ENCODE assay signal across 27 cellular contexts in the genomic region with DNA sequence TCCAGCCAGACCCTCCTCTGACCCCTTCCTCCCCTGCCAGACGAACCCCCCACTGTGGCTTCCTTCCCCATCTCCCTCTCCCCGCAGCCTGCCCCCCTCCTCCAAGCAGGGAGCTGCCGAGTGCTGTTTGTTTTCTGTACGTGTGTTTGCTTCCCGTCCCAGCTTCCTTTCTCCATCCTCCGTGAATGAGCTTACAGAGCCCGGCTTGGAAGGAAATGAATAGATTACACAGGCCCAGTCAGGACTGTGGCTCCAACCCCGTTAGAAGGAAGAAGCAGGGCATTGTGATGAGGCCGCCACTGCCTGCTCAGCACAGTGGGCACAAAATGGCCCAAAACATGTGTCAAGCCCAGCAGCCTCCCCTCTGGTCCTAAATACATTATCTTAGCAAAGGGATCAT.
DNase-seq lines count a peak whose midpoint lies in the region; ATAC-seq and TF ChIP-seq lines count a peak whose summit lies in the region.
"Had no signal": no experiment of that assay in that cellular context is flagged by ENCODE, and none has a peak within 500 bp of the region (broad histone marks: within the 10 kb centered on the region; RNA-seq: fewer than 3 reads in every experiment).

No MANE protein-coding gene starts in this region.

- H3K36me3 Mint-ChIP-seq in brain: no peaks in the 10 kb centered on the region

- peaks cover 16% of the 10 kb centered on the region for H3K27me3 Mint-ChIP-seq in brain
- H3K27me3 Mint-ChIP-seq: activated CD8-positive, alpha-beta memory T cell treated with anti-CD3 and anti-CD28 coated beads, Interleukin-2, amount 10 ng/mL, durations not matched to agents 7 days and 5 days had no signal

- TF ChIP-seq CTCF in brain (conservative IDR thresholded peaks at IDR 0.05) (no peak), right lobe of liver (IDR thresholded peaks at IDR 0.05) (no peak)

- ATAC-seq in Right ventricle myocardium inferior: no peak
- ATAC-seq in right lobe of liver: no peak
- no peak for ATAC-seq in HG03159 (IDR thresholded peaks at IDR 0.05; ENCODE audit: unreplicated experiment)
- ATAC-seq: activated CD8-positive, alpha-beta memory T cell treated with anti-CD3 and anti-CD28 coated beads, Interleukin-2, amount 10 ng/mL, durations not matched to agents 7 days and 5 days; activated T-cell treated with anti-CD3 and anti-CD28 coated beads, Interleukin-2, amount 50 U/mL, for 72 hours; lower lobe of right lung had no signal

- intact Hi-C loops in Right ventricle myocardium inferior (cut with DNase I) (loop anchor here (10.0 kb wide), 1 partner anchor 306 kb away; no protein-coding TSS in a partner anchor), right lobe of liver (cut with DNase I) (no loop called here)

- no peak overlapping the region for H3K4me3 Mint-ChIP-seq in brain
- H3K4me3 Mint-ChIP-seq: activated B cell treated with CpG ODN at 0.5 μM for 24 hours; activated CD8-positive, alpha-beta memory T cell treated with anti-CD3 and anti-CD28 coated beads, Interleukin-2, amount 10 ng/mL, durations not matched to agents 7 days and 5 days; activated T-cell treated with anti-CD3 and anti-CD28 coated beads, Interleukin-2, amount 50 U/mL, for 72 hours; CD4-positive, alpha-beta memory T cell had no signal

- H3K27ac ChIP-seq in right lobe of liver: no peak overlapping the region
- H3K27ac ChIP-seq in effector memory CD4-positive, alpha-beta T cell (ENCODE audit: insufficient read depth, low read length, poor library complexity, severe bottlenecking): no peak overlapping the region
- H3K27ac ChIP-seq: brain microvascular endothelial cell, lower lobe of right lung, sigmoid colon, thoracic aorta, uterus had no signal

- peaks cover 0 to 14% (median 8%) of the 10 kb centered on the region in 5 experiments for H3K9me3 Mint-ChIP-seq in brain

- peak; percentile 31 for DNase-seq in NOMO-1 treated with DMSO at 0.1 percent for 48 hours (lab: John Stamatoyannopoulos, UW; ENCODE audit: unreplicated experiment)
- DNase-seq in NOMO-1 treated with dmso at 0.1 percent for 144 hours (lab: John Stamatoyannopoulos, UW; ENCODE audit: unreplicated experiment): no peak
- DNase-seq in medulla oblongata (ENCODE audit: extremely low spot score): peak; percentile 89
- no peak for DNase-seq in Right ventricle myocardium inferior (ENCODE audit: missing footprints)
- no peak for DNase-seq in right lobe of liver
- DNase-seq in effector memory CD4-positive, alpha-beta T cell: no peak
- DNase-seq: activated B cell treated with CpG ODN at 0.5 μM for 24 hours; activated CD8-positive, alpha-beta memory T cell treated with anti-CD3 and anti-CD28 coated beads, Interleukin-2, amount 10 ng/mL, durations not matched to agents 7 days and 5 days; activated naive CD4-positive, alpha-beta T cell; activated T-cell treated with anti-CD3 and anti-CD28 coated beads, Interleukin-2, amount 50 U/mL, for 72 hours; brain microvascular endothelial cell; CD4-positive, alpha-beta memory T cell; DMS 273 treated with DMSO at 0.1 percent for 48 hours; glutamatergic neuron; IMR-90; kidney glomerular epithelial cell; lower lobe of right lung; NCI-H1436; NCI-H446 treated with DMSO at 0.1 percent for 48 hours; SHP77 treated with DMSO at 0.1 percent for 48 hours; sigmoid colon; stimulated activated naive CD4-positive, alpha-beta T cell; T1000; uterus had no signal

- H3K36me3 ChIP-seq in right lobe of liver: no peaks in the 10 kb centered on the region
- H3K36me3 ChIP-seq in effector memory CD4-positive, alpha-beta T cell (ENCODE audit: control insufficient read depth, insufficient read depth, low read length): no peaks in the 10 kb centered on the region
- H3K36me3 ChIP-seq: brain microvascular endothelial cell, lower lobe of right lung, sigmoid colon, thoracic aorta, uterus had no signal

- 5% methylated on average over 7 of the region's 9 CpGs for WGBS in right lobe of liver (ENCODE audit: insufficient coverage, low coverage, low lambda C conversion rate, missing lambda C conversion rate)

- H3K4me1 ChIP-seq in right lobe of liver: no peaks in the 10 kb centered on the region
- H3K4me1 ChIP-seq in effector memory CD4-positive, alpha-beta T cell (ENCODE audit: control insufficient read depth, insufficient read depth, low read length, poor library complexity, severe bottlenecking): no peaks in the 10 kb centered on the region
- H3K4me1 ChIP-seq: lower lobe of right lung, sigmoid colon, uterus had no signal

- H3K9me3 ChIP-seq in right lobe of liver: no peaks in the 10 kb centered on the region
- no peaks in the 10 kb centered on the region for H3K9me3 ChIP-seq in effector memory CD4-positive, alpha-beta T cell (ENCODE audit: control insufficient read depth, low read length)

- TF ChIP-seq POLR2A in right lobe of liver (IDR thresholded peaks at IDR 0.05): no peak

- H3K27ac Mint-ChIP-seq in brain: peak overlapping the region in 3 of 5 experiments; percentile 57 to 74 (median 70)
- H3K27ac Mint-ChIP-seq: activated B cell treated with CpG ODN at 0.5 μM for 24 hours; activated CD8-positive, alpha-beta memory T cell treated with anti-CD3 and anti-CD28 coated beads, Interleukin-2, amount 10 ng/mL, durations not matched to agents 7 days and 5 days; activated T-cell treated with anti-CD3 and anti-CD28 coated beads, Interleukin-2, amount 50 U/mL, for 72 hours; CD4-positive, alpha-beta memory T cell had no signal

- H3K4me1 Mint-ChIP-seq in brain: peaks cover 32% of the 10 kb centered on the region
- H3K4me1 Mint-ChIP-seq: activated B cell treated with CpG ODN at 0.5 μM for 24 hours; activated CD8-positive, alpha-beta memory T cell treated with anti-CD3 and anti-CD28 coated beads, Interleukin-2, amount 10 ng/mL, durations not matched to agents 7 days and 5 days; CD4-positive, alpha-beta memory T cell had no signal

- no peaks in the 10 kb centered on the region for H3K27me3 ChIP-seq in right lobe of liver
- H3K27me3 ChIP-seq in effector memory CD4-positive, alpha-beta T cell (replicated peaks; ENCODE audit: control insufficient read depth, insufficient read depth, low read length, poor library complexity, severe bottlenecking): peaks cover 2% of the 10 kb centered on the region
- H3K27me3 ChIP-seq: brain microvascular endothelial cell, uterus had no signal

- no peak overlapping the region for H3K4me3 ChIP-seq in right lobe of liver
- H3K4me3 ChIP-seq in effector memory CD4-positive, alpha-beta T cell (ENCODE audit: insufficient read depth, low read depth, low read length, poor library complexity, severe bottlenecking): no peak overlapping the region
- H3K4me3 ChIP-seq: lower lobe of right lung, sigmoid colon, thoracic aorta, uterus had no signal

Comparison
In these comparisons a context has a peak if more than half of its experiments do, and no peak if none do; other contexts are left out.
1. DNase-seq: peak in NOMO-1 treated with DMSO at 0.1 percent for 48 hours (single experiment) and medulla oblongata (single experiment); none in NOMO-1 treated with dmso at 0.1 percent for 144 hours (single experiment), Right ventricle myocardium inferior (single experiment), right lobe of liver (0 of 3) and effector memory CD4-positive, alpha-beta T cell (0 of 3).